ENCODE assay signal across 1 cellular context in the genomic region with DNA sequence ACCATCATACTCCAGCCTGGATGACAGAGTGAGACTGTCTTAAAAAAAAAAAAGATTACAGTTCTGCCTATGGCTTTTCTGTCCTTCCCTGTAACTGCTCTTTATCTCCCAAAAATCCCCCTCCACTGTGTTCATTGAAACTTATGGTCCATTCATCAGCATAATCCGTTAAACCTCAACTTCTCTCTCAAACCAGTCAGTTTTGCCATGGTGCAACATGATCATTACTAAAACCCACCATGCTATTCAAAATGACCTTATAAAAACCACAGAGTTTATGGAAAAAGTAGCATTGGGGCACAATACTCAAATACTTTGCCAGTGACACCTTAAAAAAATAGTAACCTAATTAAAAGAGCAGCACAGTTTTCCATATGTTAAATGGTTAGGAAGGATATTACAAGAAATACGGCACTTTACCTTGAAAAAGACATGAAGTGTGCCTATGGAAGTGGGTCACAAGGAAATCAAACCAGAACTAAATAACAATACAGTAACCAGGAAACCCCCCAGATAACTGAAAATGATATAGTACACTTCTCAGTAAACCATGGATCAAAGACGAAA.
TF ChIP-seq lines count a peak whose summit lies in the region.

No MANE protein-coding gene starts in this region.

TF ChIP-seq in WTC11, 78 proteins besides CTCF, POLR2A, EP300 and RAD21 (continued from another document):
- TF ChIP-seq, protein P1, sequence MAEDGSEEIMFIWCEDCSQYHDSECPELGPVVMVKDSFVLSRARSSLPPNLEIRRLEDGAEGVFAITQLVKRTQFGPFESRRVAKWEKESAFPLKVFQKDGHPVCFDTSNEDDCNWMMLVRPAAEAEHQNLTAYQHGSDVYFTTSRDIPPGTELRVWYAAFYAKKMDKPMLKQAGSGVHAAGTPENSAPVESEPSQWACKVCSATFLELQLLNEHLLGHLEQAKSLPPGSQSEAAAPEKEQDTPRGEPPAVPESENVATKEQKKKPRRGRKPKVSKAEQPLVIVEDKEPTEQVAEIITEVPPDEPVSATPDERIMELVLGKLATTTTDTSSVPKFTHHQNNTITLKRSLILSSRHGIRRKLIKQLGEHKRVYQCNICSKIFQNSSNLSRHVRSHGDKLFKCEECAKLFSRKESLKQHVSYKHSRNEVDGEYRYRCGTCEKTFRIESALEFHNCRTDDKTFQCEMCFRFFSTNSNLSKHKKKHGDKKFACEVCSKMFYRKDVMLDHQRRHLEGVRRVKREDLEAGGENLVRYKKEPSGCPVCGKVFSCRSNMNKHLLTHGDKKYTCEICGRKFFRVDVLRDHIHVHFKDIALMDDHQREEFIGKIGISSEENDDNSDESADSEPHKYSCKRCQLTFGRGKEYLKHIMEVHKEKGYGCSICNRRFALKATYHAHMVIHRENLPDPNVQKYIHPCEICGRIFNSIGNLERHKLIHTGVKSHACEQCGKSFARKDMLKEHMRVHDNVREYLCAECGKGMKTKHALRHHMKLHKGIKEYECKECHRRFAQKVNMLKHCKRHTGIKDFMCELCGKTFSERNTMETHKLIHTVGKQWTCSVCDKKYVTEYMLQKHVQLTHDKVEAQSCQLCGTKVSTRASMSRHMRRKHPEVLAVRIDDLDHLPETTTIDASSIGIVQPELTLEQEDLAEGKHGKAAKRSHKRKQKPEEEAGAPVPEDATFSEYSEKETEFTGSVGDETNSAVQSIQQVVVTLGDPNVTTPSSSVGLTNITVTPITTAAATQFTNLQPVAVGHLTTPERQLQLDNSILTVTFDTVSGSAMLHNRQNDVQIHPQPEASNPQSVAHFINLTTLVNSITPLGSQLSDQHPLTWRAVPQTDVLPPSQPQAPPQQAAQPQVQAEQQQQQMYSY (CRISPR knock-in tag; IDR thresholded peaks at IDR 0.05) = no peak
- TF ChIP-seq, protein P2, sequence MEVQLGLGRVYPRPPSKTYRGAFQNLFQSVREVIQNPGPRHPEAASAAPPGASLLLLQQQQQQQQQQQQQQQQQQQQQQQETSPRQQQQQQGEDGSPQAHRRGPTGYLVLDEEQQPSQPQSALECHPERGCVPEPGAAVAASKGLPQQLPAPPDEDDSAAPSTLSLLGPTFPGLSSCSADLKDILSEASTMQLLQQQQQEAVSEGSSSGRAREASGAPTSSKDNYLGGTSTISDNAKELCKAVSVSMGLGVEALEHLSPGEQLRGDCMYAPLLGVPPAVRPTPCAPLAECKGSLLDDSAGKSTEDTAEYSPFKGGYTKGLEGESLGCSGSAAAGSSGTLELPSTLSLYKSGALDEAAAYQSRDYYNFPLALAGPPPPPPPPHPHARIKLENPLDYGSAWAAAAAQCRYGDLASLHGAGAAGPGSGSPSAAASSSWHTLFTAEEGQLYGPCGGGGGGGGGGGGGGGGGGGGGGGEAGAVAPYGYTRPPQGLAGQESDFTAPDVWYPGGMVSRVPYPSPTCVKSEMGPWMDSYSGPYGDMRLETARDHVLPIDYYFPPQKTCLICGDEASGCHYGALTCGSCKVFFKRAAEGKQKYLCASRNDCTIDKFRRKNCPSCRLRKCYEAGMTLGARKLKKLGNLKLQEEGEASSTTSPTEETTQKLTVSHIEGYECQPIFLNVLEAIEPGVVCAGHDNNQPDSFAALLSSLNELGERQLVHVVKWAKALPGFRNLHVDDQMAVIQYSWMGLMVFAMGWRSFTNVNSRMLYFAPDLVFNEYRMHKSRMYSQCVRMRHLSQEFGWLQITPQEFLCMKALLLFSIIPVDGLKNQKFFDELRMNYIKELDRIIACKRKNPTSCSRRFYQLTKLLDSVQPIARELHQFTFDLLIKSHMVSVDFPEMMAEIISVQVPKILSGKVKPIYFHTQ (CRISPR knock-in tag; IDR thresholded peaks at IDR 0.05) = no peak
- TF ChIP-seq, protein P3, sequence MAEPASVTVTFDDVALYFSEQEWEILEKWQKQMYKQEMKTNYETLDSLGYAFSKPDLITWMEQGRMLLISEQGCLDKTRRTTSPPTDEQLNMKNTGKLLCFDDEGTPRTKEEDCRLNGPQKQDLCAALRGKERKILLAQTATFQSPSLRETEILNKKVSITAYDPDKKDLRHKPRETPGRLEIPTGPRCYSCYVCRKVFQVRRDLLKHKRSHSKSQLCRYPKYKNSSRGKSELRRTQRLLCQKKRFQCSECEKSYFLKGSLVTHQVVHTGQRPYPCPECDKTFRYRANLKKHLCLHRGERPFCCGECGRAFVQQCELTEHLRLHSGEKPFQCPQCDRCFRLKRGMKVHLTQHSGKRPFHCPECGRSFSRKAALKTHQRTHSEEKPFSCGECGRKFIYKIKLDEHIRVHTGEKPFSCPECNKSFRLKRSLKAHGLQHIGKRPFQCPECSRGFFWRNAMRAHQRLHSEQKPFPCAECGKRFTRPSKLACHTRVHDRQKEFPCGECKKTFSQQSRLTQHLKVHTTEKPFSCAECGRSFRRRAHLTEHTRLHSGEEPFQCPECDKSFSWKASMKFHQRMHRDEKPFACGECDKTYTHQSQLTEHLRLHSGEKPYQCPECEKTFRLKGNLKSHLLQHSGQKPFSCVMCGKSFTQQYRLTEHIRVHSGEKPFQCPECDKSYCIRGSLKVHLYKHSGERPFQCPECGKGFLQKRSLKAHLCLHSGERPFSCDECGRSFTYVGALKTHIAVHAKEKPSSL (CRISPR knock-in tag; conservative IDR thresholded peaks at IDR 0.05) = no peak
- no peak for TF ChIP-seq ZNF671 (CRISPR knock-in tag; IDR thresholded peaks at IDR 0.05)
- no peak for TF ChIP-seq TP53 (CRISPR knock-in tag; IDR thresholded peaks at IDR 0.05)
- no peak for TF ChIP-seq TEAD1 (CRISPR knock-in tag; IDR thresholded peaks at IDR 0.05)
- TF ChIP-seq, protein P4, sequence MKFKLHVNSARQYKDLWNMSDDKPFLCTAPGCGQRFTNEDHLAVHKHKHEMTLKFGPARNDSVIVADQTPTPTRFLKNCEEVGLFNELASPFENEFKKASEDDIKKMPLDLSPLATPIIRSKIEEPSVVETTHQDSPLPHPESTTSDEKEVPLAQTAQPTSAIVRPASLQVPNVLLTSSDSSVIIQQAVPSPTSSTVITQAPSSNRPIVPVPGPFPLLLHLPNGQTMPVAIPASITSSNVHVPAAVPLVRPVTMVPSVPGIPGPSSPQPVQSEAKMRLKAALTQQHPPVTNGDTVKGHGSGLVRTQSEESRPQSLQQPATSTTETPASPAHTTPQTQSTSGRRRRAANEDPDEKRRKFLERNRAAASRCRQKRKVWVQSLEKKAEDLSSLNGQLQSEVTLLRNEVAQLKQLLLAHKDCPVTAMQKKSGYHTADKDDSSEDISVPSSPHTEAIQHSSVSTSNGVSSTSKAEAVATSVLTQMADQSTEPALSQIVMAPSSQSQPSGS (CRISPR knock-in tag; IDR thresholded peaks at IDR 0.05; ENCODE audit: borderline replicate concordance, low read depth) = no peak
- no peak for TF ChIP-seq ESRRA (CRISPR knock-in tag; IDR thresholded peaks at IDR 0.05; ENCODE audit: borderline replicate concordance)
- TF ChIP-seq CREM (CRISPR knock-in tag; IDR thresholded peaks at IDR 0.05) = no peak
- TF ChIP-seq, protein P5, sequence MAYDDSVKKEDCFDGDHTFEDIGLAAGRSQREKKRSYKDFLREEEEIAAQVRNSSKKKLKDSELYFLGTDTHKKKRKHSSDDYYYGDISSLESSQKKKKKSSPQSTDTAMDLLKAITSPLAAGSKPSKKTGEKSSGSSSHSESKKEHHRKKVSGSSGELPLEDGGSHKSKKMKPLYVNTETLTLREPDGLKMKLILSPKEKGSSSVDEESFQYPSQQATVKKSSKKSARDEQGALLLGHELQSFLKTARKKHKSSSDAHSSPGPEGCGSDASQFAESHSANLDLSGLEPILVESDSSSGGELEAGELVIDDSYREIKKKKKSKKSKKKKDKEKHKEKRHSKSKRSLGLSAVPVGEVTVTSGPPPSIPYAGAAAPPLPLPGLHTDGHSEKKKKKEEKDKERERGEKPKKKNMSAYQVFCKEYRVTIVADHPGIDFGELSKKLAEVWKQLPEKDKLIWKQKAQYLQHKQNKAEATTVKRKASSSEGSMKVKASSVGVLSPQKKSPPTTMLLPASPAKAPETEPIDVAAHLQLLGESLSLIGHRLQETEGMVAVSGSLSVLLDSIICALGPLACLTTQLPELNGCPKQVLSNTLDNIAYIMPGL (CRISPR knock-in tag; IDR thresholded peaks at IDR 0.05) = no peak
- TF ChIP-seq, protein P6, sequence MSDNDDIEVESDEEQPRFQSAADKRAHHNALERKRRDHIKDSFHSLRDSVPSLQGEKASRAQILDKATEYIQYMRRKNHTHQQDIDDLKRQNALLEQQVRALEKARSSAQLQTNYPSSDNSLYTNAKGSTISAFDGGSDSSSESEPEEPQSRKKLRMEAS (CRISPR knock-in tag; IDR thresholded peaks at IDR 0.05) = no peak
